In genomic region chr15:78906310-78906608, GRCh38 we compare ENCODE assay signal across 9 cellular contexts. TPM values are rescaled to one million over a fixed set of nuclear protein-coding genes. Genes with fewer than 3 reads are reported as not detected.
DNase-seq lines count a peak whose midpoint lies in the region; ATAC-seq, FAIRE-seq and TF ChIP-seq lines count a peak whose summit lies in the region.
"Had no signal": no experiment of that assay in that cellular context is flagged by ENCODE, and none has a peak within 500 bp of the region (broad histone marks: within the 10 kb centered on the region; RNA-seq: fewer than 3 reads in every experiment).

No MANE protein-coding gene starts in this region.

- intact Hi-C loops in K562 (cut with micrococcal nuclease): loop anchor here (10.0 kb wide), 1 partner anchor 279 kb away; no protein-coding TSS in a partner anchor

- H3K4me3 ChIP-seq in ACC112 (ENCODE audit: low read depth, low read length): no peak overlapping the region
- no peak overlapping the region for H3K4me3 ChIP-seq in K562
- H3K4me3 ChIP-seq in coronary artery: no peak overlapping the region
- H3K4me3 ChIP-seq: Peyer's patch had no signal

- TF ChIP-seq CTCF in K562 (IDR thresholded peaks at IDR 0.05 in 2 of 3, conservative IDR thresholded peaks at IDR 0.05 in 1 of 3; ENCODE audit: insufficient read depth in 2 of 3, low read depth in 1 of 3, low read length in 3 of 3): no peak
- TF ChIP-seq CTCF in coronary artery (IDR thresholded peaks at IDR 0.05): no peak

- peaks cover 8% of the 10 kb centered on the region for H4K20me1 ChIP-seq in K562 (replicated peaks; ENCODE audit: control insufficient read depth, insufficient read depth, low read length)

- peaks cover 46% of the 10 kb centered on the region for H3K36me3 ChIP-seq in ACC112 (ENCODE audit: insufficient read depth, low read length)
- H3K36me3 ChIP-seq in K562 (ENCODE audit: control insufficient read depth, insufficient read depth, low read length): peaks cover 89% of the 10 kb centered on the region

- no peak for TF ChIP-seq RAD21 in K562 (CRISPR knock-in tag; conservative IDR thresholded peaks at IDR 0.05 in 1 of 2, IDR thresholded peaks at IDR 0.05 in 1 of 2)

- H3K4me1 ChIP-seq in ACC112 (ENCODE audit: control insufficient read depth, insufficient read depth, low read length, unreplicated experiment) (peaks cover 61% of the 10 kb centered on the region), K562 (replicated peaks in 1 of 2; ENCODE audit: control insufficient read depth in 2 of 2, insufficient read depth in 2 of 2, low read length in 2 of 2) (peaks cover 2 to 9% of the 10 kb centered on the region in 2 experiments)
- H3K4me1 ChIP-seq: Peyer's patch had no signal

- H3K9me3 ChIP-seq in K562 (replicated peaks; ENCODE audit: control insufficient read depth, insufficient read depth, low read depth, low read length): no peaks in the 10 kb centered on the region
- H3K9me3 ChIP-seq: Peyer's patch had no signal

- peak; percentile 29; the same call in 1 of the 2 replicates for TF ChIP-seq POLR2A in K562 (conservative IDR thresholded peaks at IDR 0.05)

- in situ Hi-C loops in K562 (cut with MboI): loop anchor here (10.0 kb wide), 1 partner anchor 279 kb away; no protein-coding TSS in a partner anchor

- no peaks in the 10 kb centered on the region for H3K9me1 ChIP-seq in K562 (ENCODE audit: control insufficient read depth, insufficient read depth, low read length)

- TF ChIP-seq EP300 in K562 (IDR thresholded peaks at IDR 0.05; ENCODE audit: low read length): no peak

- POLR2A ChIA-PET in K562 (lab: Yijun Ruan, JAX): interaction anchor here (0.6 to 4.3 kb wide), 4 partner anchors 8 to 558 kb away, joined by 3 to 25 read pairs (median 3); no protein-coding TSS in a partner anchor

- 92% methylated on average over 2 of the region's 2 CpGs for WGBS in K562 (ENCODE audit: insufficient coverage, low coverage, missing lambda C conversion rate)

- H3K4me2 ChIP-seq in K562 (ENCODE audit: insufficient read depth, low read length): no peak overlapping the region

- H3K27me3 ChIP-seq in ACC112 (ENCODE audit: insufficient read depth, low read length) (no peaks in the 10 kb centered on the region), K562 (ENCODE audit: control insufficient read depth in 2 of 2, insufficient read depth in 2 of 2, low read length in 2 of 2) (no peaks in the 10 kb centered on the region)
- H3K27me3 ChIP-seq: Peyer's patch had no signal

- BruUV-seq in K562 (replicated peaks; lab: Mats Ljungman, UMichigan): no TSS peak

- H2AFZ ChIP-seq in ACC112 (ENCODE audit: low read length, unreplicated experiment) (no peak overlapping the region), K562 (ENCODE audit: low read depth, low read length) (no peak overlapping the region)

- CTCF ChIA-PET in K562 (lab: Yijun Ruan, JAX; ENCODE audit: low intra/inter-chr PET ratio): no interaction called here

- H3K79me2 ChIP-seq in ACC112 (ENCODE audit: control insufficient read depth, insufficient read depth, low read length, unreplicated experiment): peaks cover 15% of the 10 kb centered on the region
- H3K79me2 ChIP-seq in K562 (ENCODE audit: control insufficient read depth, insufficient read depth, low read length): no peaks in the 10 kb centered on the region

- no peak overlapping the region for H3K9ac ChIP-seq in K562 (ENCODE audit: insufficient read depth in 1 of 2, low read depth in 2 of 2, low read length in 2 of 2)

- no peak for FAIRE-seq in K562 (lab: Jason Lieb, UNC)

- DNase-seq in HS-27A (ENCODE audit: low read depth): peak; percentile 94
- no peak for DNase-seq in K562 (ENCODE audit: extremely low read depth in 1 of 4, low spot score in 3 of 4)
- DNase-seq in kidney tubule cell (ENCODE audit: low spot score): peak; percentile 92
- DNase-seq in SIG-M5 (lab: John Stamatoyannopoulos, UW): no peak
- no peak for DNase-seq in T-helper 9 cell
- DNase-seq in NCI-H774 (lab: John Stamatoyannopoulos, UW): no peak
- DNase-seq in coronary artery (ENCODE audit: low spot score): no peak
- DNase-seq: Peyer's patch had no signal

- H3K27ac ChIP-seq in ACC112 (ENCODE audit: low read depth, low read length): peak overlapping the region; percentile 92
- H3K27ac ChIP-seq in K562 (ENCODE audit: extremely low read depth, low read depth, low read length): no peak overlapping the region
- peak overlapping the region in 1 of 2 donors; percentile 36 for H3K27ac ChIP-seq in coronary artery
- H3K27ac ChIP-seq: Peyer's patch had no signal

- ATAC-seq in K562: no peak

TF ChIP-seq in K562, 482 proteins besides CTCF, POLR2A, EP300 and RAD21 (continues in another document):
- TF ChIP-seq ZNF79 (CRISPR knock-in tag; IDR thresholded peaks at IDR 0.05; ENCODE audit: low read depth): no peak
- TF ChIP-seq MAFF (IDR thresholded peaks at IDR 0.05; ENCODE audit: low read length): no peak
- TF ChIP-seq BHLHE40 (IDR thresholded peaks at IDR 0.05; ENCODE audit: low read length): no peak
- TF ChIP-seq ZNF75A (CRISPR knock-in tag; IDR thresholded peaks at IDR 0.05): no peak
- TF ChIP-seq PPARD (CRISPR knock-in tag; IDR thresholded peaks at IDR 0.05): no peak
- TF ChIP-seq ELF1 (tag; IDR thresholded peaks at IDR 0.05): no peak

RNA-seq across cellular contexts. Expression of gene MORF4L1, which starts 33.6 kb away (rescaled TPM):
- 78.8 and 247 TPM in 2 replicates for total RNA-seq in K562 (2011; cell fraction: chromatin; rRNA removed; ENCODE audit: low replicate concordance)
- 43.7 and 63.3 TPM in 2 replicates for total RNA-seq in K562 (2011; cell fraction: nucleolus; rRNA removed)
- 127 and 191 TPM in 2 replicates for total RNA-seq in K562 (2011; cell fraction: nucleoplasm; rRNA removed)
- total RNA-seq in K562 (2014; rRNA removed) (202 and 281 TPM in 2 replicates), K562 (2014; rRNA removed; fragmentation: Illumina TruSeq; extraction: Trizol) (127 and 157 TPM in 2 replicates), K562 (2015; rRNA removed; fragmentation: Illumina TruSeq; extraction: Trizol) (193 and 197 TPM in 2 replicates), K562 (2021) (187 and 240 TPM in 2 replicates)
- polyA plus RNA-seq in K562 (2011; rRNA removed) (268 and 400 TPM in 2 replicates), K562 (2014; fragmentation: Illumina TruSeq; extraction: Trizol) (497 and 578 TPM in 2 replicates), K562 (2014; fragmentation: Nextera tagmentation; extraction: Ambion mirVana) (100 to 1,000 TPM; 244 to 365 TPM), K562 (2014; rRNA removed) (454 and 615 TPM in 2 replicates)
- polyA plus RNA-seq in K562 (2011; cell fraction: cytosol; rRNA removed): 61.7 and 122 TPM in 2 replicates
- polyA plus RNA-seq in K562 (2011; cell fraction: nucleus; rRNA removed): 49.9 and 79.3 TPM in 2 replicates
- 208 and 400 TPM in 2 replicates for polyA plus RNA-seq in K562 (2012)
- 149 and 157 TPM in 2 replicates for polyA minus RNA-seq in K562 (2011; rRNA and poly(A)+ RNA removed)
- 46.6 and 48.9 TPM in 2 replicates for polyA minus RNA-seq in K562 (2011; cell fraction: cytosol; rRNA and poly(A)+ RNA removed)
- polyA minus RNA-seq in K562 (2011; cell fraction: nucleus; rRNA and poly(A)+ RNA removed): 35.3 and 77.4 TPM in 2 replicates

RNA-seq across cellular contexts. Expression of gene CTSH, which starts 38.6 kb away (rescaled TPM):
- 299 and 667 TPM in 2 replicates for total RNA-seq in K562 (2011; cell fraction: chromatin; rRNA removed; ENCODE audit: low replicate concordance)
- total RNA-seq in K562 (2011; cell fraction: nucleolus; rRNA removed): 475 and 577 TPM in 2 replicates
- total RNA-seq in K562 (2011; cell fraction: nucleoplasm; rRNA removed): 452 and 464 TPM in 2 replicates
- total RNA-seq in K562 (2014; rRNA removed): 221 and 262 TPM in 2 replicates
- 130 and 158 TPM in 2 replicates for total RNA-seq in K562 (2014; rRNA removed; fragmentation: Illumina TruSeq; extraction: Trizol)
- total RNA-seq in K562 (2015; rRNA removed; fragmentation: Illumina TruSeq; extraction: Trizol): 169 and 170 TPM in 2 replicates
- total RNA-seq in K562 (2021): 173 TPM in 2 replicates
- polyA plus RNA-seq in K562 (2011; rRNA removed): 346 and 462 TPM in 2 replicates
- 293 and 363 TPM in 2 replicates for polyA plus RNA-seq in K562 (2011; cell fraction: cytosol; rRNA removed)
- polyA plus RNA-seq in K562 (2011; cell fraction: nucleus; rRNA removed): 419 and 596 TPM in 2 replicates
- polyA plus RNA-seq in K562 (2012): 197 and 377 TPM in 2 replicates
- polyA plus RNA-seq in K562 (2014; fragmentation: Illumina TruSeq; extraction: Trizol): 264 and 319 TPM in 2 replicates
- polyA plus RNA-seq in K562 (2014; fragmentation: Nextera tagmentation; extraction: Ambion mirVana): 10 to 100 TPM; 15.0 to 35.1 TPM
- polyA plus RNA-seq in K562 (2014; rRNA removed): 314 and 326 TPM in 2 replicates
- 172 and 231 TPM in 2 replicates for polyA minus RNA-seq in K562 (2011; rRNA and poly(A)+ RNA removed)
- polyA minus RNA-seq in K562 (2011; cell fraction: cytosol; rRNA and poly(A)+ RNA removed): 126 and 148 TPM in 2 replicates
- polyA minus RNA-seq in K562 (2011; cell fraction: nucleus; rRNA and poly(A)+ RNA removed): 135 and 136 TPM in 2 replicates

Comparison
In these comparisons a context has a peak if more than half of its experiments do, and no peak if none do; other contexts are left out.
1. DNase-seq: peak in HS-27A (single experiment) and kidney tubule cell (single experiment); none in K562 (0 of 4), SIG-M5 (single experiment), T-helper 9 cell (single experiment), NCI-H774 (single experiment) and coronary artery (single experiment).